In the genomic region with DNA sequence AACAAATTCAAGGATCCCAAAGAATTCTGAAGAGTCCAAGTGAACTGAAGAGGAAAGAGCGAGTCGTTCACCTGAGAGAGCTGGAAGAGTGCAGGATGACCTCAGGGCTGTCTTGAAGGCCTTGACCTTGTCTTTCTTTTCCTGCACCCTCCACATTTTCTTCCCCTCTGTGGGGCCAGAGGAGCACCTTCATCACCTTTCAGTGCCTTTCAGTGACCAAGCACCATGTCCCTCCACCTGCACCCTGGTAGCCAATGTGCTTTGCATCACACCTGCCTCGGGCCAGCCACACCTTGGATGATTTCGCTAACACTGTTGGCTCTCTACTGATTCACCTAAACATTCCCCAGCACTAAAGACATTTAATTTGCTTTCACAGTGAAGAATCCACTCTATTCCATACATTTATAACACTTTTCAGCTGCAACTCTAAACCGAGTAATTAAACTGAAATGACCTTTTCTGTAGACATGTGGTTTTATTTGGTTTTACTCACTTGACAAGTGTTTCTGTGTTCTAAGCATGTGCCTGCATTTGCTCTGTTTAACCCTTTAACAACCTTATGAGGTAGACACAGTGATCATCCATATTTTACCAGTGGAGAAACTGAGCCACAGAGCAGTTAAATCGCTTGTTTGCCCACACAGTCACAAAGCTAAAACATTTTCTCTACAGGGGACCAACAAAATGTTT, we compare ENCODE assay signal across 15 cellular contexts.
DNase-seq lines count a peak whose midpoint lies in the region; ATAC-seq and TF ChIP-seq lines count a peak whose summit lies in the region.
"Had no signal": no experiment of that assay in that cellular context is flagged by ENCODE, and none has a peak within 500 bp of the region (broad histone marks: within the 10 kb centered on the region; RNA-seq: fewer than 3 reads in every experiment).

No MANE protein-coding gene starts in this region.

- intact Hi-C loops in cardiac septum (cut with DNase I) (no loop called here), Right ventricle myocardium inferior (cut with DNase I) (no loop called here), psoas muscle (cut with DNase I) (no loop called here)

- no peaks in the 10 kb centered on the region for H3K36me3 Mint-ChIP-seq in osteocyte (ENCODE audit: unreplicated experiment)
- H3K36me3 Mint-ChIP-seq: CD4-positive, CD25-positive, alpha-beta regulatory T cell; CD8-positive, alpha-beta memory T cell had no signal

- H3K4me3 ChIP-seq in epithelial cell of esophagus (ENCODE audit: low read length) (no peak overlapping the region), psoas muscle (no peak overlapping the region)
- H3K4me3 ChIP-seq: GM23248, HAP-1 had no signal

- H3K27me3 Mint-ChIP-seq in osteocyte (ENCODE audit: unreplicated experiment), result no peaks in the 10 kb centered on the region
- H3K27me3 Mint-ChIP-seq: CD4-positive, CD25-positive, alpha-beta regulatory T cell had no signal

- H3K4me3 Mint-ChIP-seq in osteocyte (ENCODE audit: unreplicated experiment), result no peak overlapping the region
- H3K4me3 Mint-ChIP-seq: CD4-positive, CD25-positive, alpha-beta regulatory T cell; CD8-positive, alpha-beta memory T cell had no signal

- H3K9me3 Mint-ChIP-seq in osteocyte (ENCODE audit: unreplicated experiment), result no peaks in the 10 kb centered on the region
- H3K9me3 Mint-ChIP-seq: CD4-positive, CD25-positive, alpha-beta regulatory T cell had no signal

- H3K9me3 ChIP-seq in psoas muscle, result no peaks in the 10 kb centered on the region
- H3K9me3 ChIP-seq: BE2C, HAP-1 had no signal

- H3K27me3 ChIP-seq in psoas muscle (ENCODE audit: insufficient read depth in 3 of 3, low read length in 2 of 3), result no peaks in the 10 kb centered on the region
- H3K27me3 ChIP-seq: BE2C had no signal

- no peaks in the 10 kb centered on the region for H3K4me1 Mint-ChIP-seq in osteocyte (ENCODE audit: unreplicated experiment)
- H3K4me1 Mint-ChIP-seq: CD4-positive, CD25-positive, alpha-beta regulatory T cell; CD8-positive, alpha-beta memory T cell had no signal

- DNase-seq in cardiac septum (ENCODE audit: low spot score) (peak; percentile 38), Right ventricle myocardium inferior (ENCODE audit: missing footprints) (no peak), epithelial cell of esophagus (ENCODE audit: low read depth) (peak; percentile 35), osteocyte (ENCODE audit: extremely low spot score, unreplicated experiment) (peak; percentile 49), psoas muscle (no peak), NOMO-1 treated with dmso at 0.1 percent for 144 hours (lab: John Stamatoyannopoulos, UW; ENCODE audit: unreplicated experiment) (no peak), NCI-H1930 (lab: John Stamatoyannopoulos, UW) (no peak)
- DNase-seq: ACHN; BE2C; C1 segment of cervical spinal cord; CD4-positive, CD25-positive, alpha-beta regulatory T cell; CD8-positive, alpha-beta memory T cell; COR-L47; GM23248 had no signal

- TF ChIP-seq CTCF in epithelial cell of esophagus (IDR thresholded peaks at IDR 0.05; ENCODE audit: insufficient read depth, low read depth, low read length, missing control alignments) (no peak), osteocyte (IDR thresholded peaks at IDR 0.05) (no peak), psoas muscle (IDR thresholded peaks at IDR 0.05) (no peak)

- H3K4me1 ChIP-seq in psoas muscle, result no peaks in the 10 kb centered on the region
- H3K4me1 ChIP-seq: BE2C, HAP-1 had no signal

- no peaks in the 10 kb centered on the region for H3K36me3 ChIP-seq in psoas muscle (ENCODE audit: insufficient read depth in 1 of 2, low read depth in 1 of 2)
- H3K36me3 ChIP-seq: BE2C, HAP-1 had no signal

- no peak overlapping the region for H3K27ac Mint-ChIP-seq in osteocyte (ENCODE audit: unreplicated experiment)
- H3K27ac Mint-ChIP-seq: CD4-positive, CD25-positive, alpha-beta regulatory T cell; CD8-positive, alpha-beta memory T cell had no signal

- ATAC-seq in Right ventricle myocardium inferior, result no peak
- ATAC-seq in psoas muscle, result no peak

- H3K27ac ChIP-seq in psoas muscle, result no peak overlapping the region
- H3K27ac ChIP-seq: GM23248 had no signal

- 85 to 88% (median 86%) methylated on average over 6 of the region's 6 CpGs for WGBS in psoas muscle, 3 donors

Comparison
In these comparisons a context has a peak if more than half of its experiments do, and no peak if none do; other contexts are left out.
1. DNase-seq: peak in cardiac septum (single experiment), epithelial cell of esophagus (single experiment) and osteocyte (single experiment); none in Right ventricle myocardium inferior (single experiment), psoas muscle (0 of 2), NOMO-1 treated with dmso at 0.1 percent for 144 hours (single experiment) and NCI-H1930 (0 of 2).